9 cellular contexts compared by ENCODE assay signal in the genomic region with DNA sequence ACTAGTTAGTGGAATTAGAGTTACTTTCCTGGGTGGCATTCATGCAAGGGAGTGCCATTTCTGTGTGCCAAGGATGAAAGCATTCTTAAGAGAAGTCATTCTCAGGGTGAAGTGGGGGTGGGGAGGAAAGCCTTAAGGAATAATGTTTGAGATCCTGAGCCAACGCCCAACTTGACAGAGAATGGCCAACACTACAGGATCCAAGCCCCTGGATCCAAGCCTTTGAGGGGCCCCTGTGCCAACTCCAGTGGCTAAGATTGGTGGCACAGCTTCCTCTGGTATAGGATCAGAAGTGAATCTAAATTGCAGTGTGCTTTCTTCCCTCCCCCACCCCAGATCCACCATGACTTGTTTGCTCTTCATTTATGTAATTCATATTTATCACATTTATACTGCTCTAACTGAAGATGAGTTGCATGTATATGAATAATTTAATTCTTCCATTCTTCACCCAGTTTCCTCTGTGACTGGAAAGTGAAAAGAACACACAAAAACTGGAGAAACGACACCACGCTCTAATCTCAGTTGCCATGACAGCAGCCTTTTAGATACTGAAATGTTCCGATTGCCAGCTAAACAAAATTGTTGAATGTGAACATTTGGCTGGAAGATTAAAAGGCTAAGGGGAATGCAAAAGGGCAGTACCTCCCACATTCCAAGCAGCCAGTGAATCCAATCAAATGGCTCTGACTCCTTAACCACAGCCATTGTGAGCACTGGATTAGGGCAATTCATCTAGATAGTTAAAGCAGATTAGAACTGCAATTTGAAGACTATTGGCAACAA. TPM values are rescaled to one million over a fixed set of nuclear protein-coding genes. Genes with fewer than 3 reads are reported as not detected.
DNase-seq lines count a peak whose midpoint lies in the region; ATAC-seq and TF ChIP-seq lines count a peak whose summit lies in the region.
"Had no signal": no experiment of that assay in that cellular context is flagged by ENCODE, and none has a peak within 500 bp of the region (broad histone marks: within the 10 kb centered on the region; RNA-seq: fewer than 3 reads in every experiment).

No MANE protein-coding gene starts in this region.

- peak overlapping the region; percentile 12 to 70 for H3K4me3 ChIP-seq in ascending aorta

- DNase-seq in ACHN = peak; percentile 95
- DNase-seq in HS-5 (ENCODE audit: low read depth) = peak; percentile 26
- DNase-seq in ascending aorta (ENCODE audit: low spot score in 2 of 2) = no peak
- DNase-seq in islet precursor cell = peak; percentile 72
- DNase-seq in NCI-H1436 treated with DMSO at 0.1 percent for 48 hours (lab: John Stamatoyannopoulos, UW) = no peak
- no peak for DNase-seq in omental fat pad (ENCODE audit: low spot score)
- DNase-seq in stimulated activated CD4-positive, alpha-beta T cell treated with anti-CD3 and anti-CD28 coated beads, Interleukin-4, amount 100 ng/mL, for 4 hours = no peak
- DNase-seq: stimulated activated naive B cell treated with anti-CD40 and anti-IgM and Interleukin-4, amounts not matched to agents 10 μg/mL and 1 μg/mL and 100 μg/mL, for 72 hours had no signal

- H3K36me3 ChIP-seq in ascending aorta = no peaks in the 10 kb centered on the region

- H3K27me3 ChIP-seq in ascending aorta = no peaks in the 10 kb centered on the region

- ATAC-seq in HG02610 (IDR thresholded peaks at IDR 0.05; ENCODE audit: unreplicated experiment) = no peak
- no peak for ATAC-seq in omental fat pad (ENCODE audit: low FRiP score)
- ATAC-seq: stimulated activated naive B cell treated with anti-CD40 and anti-IgM and Interleukin-4, amounts not matched to agents 10 μg/mL and 1 μg/mL and 100 μg/mL, for 72 hours had no signal

- intact Hi-C loops in ascending aorta (cut with DNase I) = loop anchor here (2.0 to 10.0 kb wide), 2 partner anchors 227 to 669 kb away; no protein-coding TSS in a partner anchor

- TF ChIP-seq CTCF in ascending aorta (IDR thresholded peaks at IDR 0.05) = no peak
- TF ChIP-seq CTCF in omental fat pad (IDR thresholded peaks at IDR 0.05) = no peak

- H3K9me3 ChIP-seq in ascending aorta = no peaks in the 10 kb centered on the region

- no peak overlapping the region for H3K27ac ChIP-seq in ascending aorta

- H3K4me1 ChIP-seq in ascending aorta = peaks cover 3 to 5% of the 10 kb centered on the region in 2 donors

- in situ Hi-C loops in ACHN (cut with HindIII; ENCODE audit: low pct_ligation_motif_present, low pct_unique_long_range_greater_than_20kb, low sequenced_read_pairs) = no loop called here

RNA-seq across cellular contexts. Expression of gene ZNF608, which starts 4.5 kb away (rescaled TPM):
- total RNA-seq in ascending aorta = 15.4 TPM
- total RNA-seq in omental fat pad = 10 to 100 TPM; 14.8 to 26.2 (median 20.8) TPM

Comparison
In these comparisons a context has a peak if more than half of its experiments do, and no peak if none do; other contexts are left out.
1. DNase-seq: peak in ACHN (single experiment), HS-5 (single experiment) and islet precursor cell (single experiment); none in ascending aorta (0 of 2), NCI-H1436 treated with DMSO at 0.1 percent for 48 hours (single experiment), omental fat pad (single experiment) and stimulated activated CD4-positive, alpha-beta T cell treated with anti-CD3 and anti-CD28 coated beads, Interleukin-4, amount 100 ng/mL, for 4 hours (0 of 2).